In the genomic region with DNA sequence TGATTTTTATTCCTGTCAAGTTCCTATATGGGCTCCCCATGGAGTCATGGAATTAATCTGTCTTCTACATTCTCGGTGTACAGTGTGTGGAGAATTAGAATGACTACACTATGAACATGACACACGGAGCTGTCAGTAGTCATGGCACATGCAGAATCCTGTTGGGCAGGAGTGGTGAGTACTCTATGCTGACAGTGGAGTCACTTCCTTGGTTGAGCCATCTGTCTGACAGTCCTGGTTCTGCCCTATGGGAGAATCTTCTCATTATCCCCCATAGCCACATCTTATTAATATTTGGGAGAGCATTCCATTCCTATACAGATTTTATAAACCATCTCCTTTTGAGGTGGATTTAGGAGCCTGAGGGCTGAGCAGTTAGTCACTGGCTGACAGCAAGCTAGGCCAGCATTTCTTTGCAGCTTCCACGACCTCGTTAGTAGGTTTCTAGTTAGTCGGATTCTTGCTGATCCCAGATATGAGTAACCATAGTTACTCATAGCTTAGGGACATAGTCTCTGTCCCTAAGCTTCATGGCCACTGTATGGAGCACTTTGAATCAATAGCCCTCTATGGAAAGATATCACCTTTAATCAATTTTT, we compare ENCODE assay signal across 16 cellular contexts.
"Had no signal": no experiment of that assay in that cellular context is flagged by ENCODE, and none has a peak within 500 bp of the region (broad histone marks: within the 10 kb centered on the region; RNA-seq: fewer than 3 reads in every experiment).

No MANE protein-coding gene starts in this region.

- H3K36me3 Mint-ChIP-seq: activated naive CD4-positive, alpha-beta T cell treated with anti-CD3 and anti-CD28 coated beads, Interleukin-2, amount 10 ng/mL, durations not matched to agents 7 days and 5 days; immature natural killer cell had no signal

- H3K4me3 ChIP-seq: esophagus muscularis mucosa, lung, psoas muscle, right lobe of liver, suprapubic skin, upper lobe of left lung had no signal

- H3K27ac Mint-ChIP-seq: activated naive CD4-positive, alpha-beta T cell treated with anti-CD3 and anti-CD28 coated beads, Interleukin-2, amount 10 ng/mL, durations not matched to agents 7 days and 5 days; activated T-helper 17 cell treated with anti-CD3 and anti-CD28 coated beads, Interleukin-2, amount 50 U/mL, for 72 hours; immature natural killer cell; stimulated activated naive CD8-positive, alpha-beta T cell treated with anti-CD3 and anti-CD28 coated beads, Interleukin-15, Interleukin-2, amounts not matched to agents 100 ng/mL and 50 ng/mL, for 24 hours; T-helper 2 cell treated with Interferon-gamma antibody and Interleukin-4, amounts not matched to agents 5 μg/mL and 100 μg/mL, for 36 hours had no signal

- H3K9me3 Mint-ChIP-seq: activated naive CD4-positive, alpha-beta T cell treated with anti-CD3 and anti-CD28 coated beads, Interleukin-2, amount 10 ng/mL, durations not matched to agents 7 days and 5 days; activated T-helper 17 cell treated with anti-CD3 and anti-CD28 coated beads, Interleukin-2, amount 50 U/mL, for 72 hours; immature natural killer cell; neural crest cell; stimulated activated naive CD8-positive, alpha-beta T cell treated with anti-CD3 and anti-CD28 coated beads, Interleukin-15, Interleukin-2, amounts not matched to agents 100 ng/mL and 50 ng/mL, for 24 hours; T-helper 2 cell treated with Interferon-gamma antibody and Interleukin-4, amounts not matched to agents 5 μg/mL and 100 μg/mL, for 36 hours had no signal

- H3K4me1 Mint-ChIP-seq: activated T-helper 17 cell treated with anti-CD3 and anti-CD28 coated beads, Interleukin-2, amount 50 U/mL, for 72 hours; immature natural killer cell had no signal

- H3K27ac ChIP-seq: esophagus muscularis mucosa, psoas muscle, right lobe of liver, suprapubic skin, upper lobe of left lung had no signal

- H3K36me3 ChIP-seq: esophagus muscularis mucosa, right lobe of liver, suprapubic skin, upper lobe of left lung had no signal

- H3K4me3 Mint-ChIP-seq: activated naive CD4-positive, alpha-beta T cell treated with anti-CD3 and anti-CD28 coated beads, Interleukin-2, amount 10 ng/mL, durations not matched to agents 7 days and 5 days; activated T-helper 17 cell treated with anti-CD3 and anti-CD28 coated beads, Interleukin-2, amount 50 U/mL, for 72 hours; immature natural killer cell; neural crest cell; stimulated activated naive CD8-positive, alpha-beta T cell treated with anti-CD3 and anti-CD28 coated beads, Interleukin-15, Interleukin-2, amounts not matched to agents 100 ng/mL and 50 ng/mL, for 24 hours; T-helper 2 cell treated with Interferon-gamma antibody and Interleukin-4, amounts not matched to agents 5 μg/mL and 100 μg/mL, for 36 hours had no signal

- H3K4me1 ChIP-seq: esophagus muscularis mucosa, suprapubic skin, upper lobe of left lung had no signal

- H3K9me3 ChIP-seq: esophagus muscularis mucosa, psoas muscle, right lobe of liver, suprapubic skin, upper lobe of left lung had no signal

- DNase-seq: activated naive CD4-positive, alpha-beta T cell treated with anti-CD3 and anti-CD28 coated beads, Interleukin-2, amount 10 ng/mL, durations not matched to agents 7 days and 5 days; immature natural killer cell; left colon; midbrain; psoas muscle; right lobe of liver; SW 1271; upper lobe of left lung had no signal

- H3K27me3 ChIP-seq: esophagus muscularis mucosa, right lobe of liver, suprapubic skin, upper lobe of left lung had no signal

- ATAC-seq: activated CD4-positive, CD25-positive, alpha-beta regulatory T cell treated with anti-CD3 and anti-CD28 coated beads, Interleukin-2, amount 50 U/mL, for 24 hours; activated T-helper 17 cell treated with anti-CD3 and anti-CD28 coated beads, Interleukin-2, amount 50 U/mL, for 72 hours; left colon; right lobe of liver had no signal

- H3K27me3 Mint-ChIP-seq: stimulated activated naive CD8-positive, alpha-beta T cell treated with anti-CD3 and anti-CD28 coated beads, Interleukin-15, Interleukin-2, amounts not matched to agents 100 ng/mL and 50 ng/mL, for 24 hours had no signal
